ENCODE assay signal across 8 cellular contexts in genomic region chr18:32093523-32093922, GRCh38. TPM values are rescaled to one million over a fixed set of nuclear protein-coding genes. Genes with fewer than 3 reads are reported as not detected.
DNase-seq lines count a peak whose midpoint lies in the region; ATAC-seq and TF ChIP-seq lines count a peak whose summit lies in the region.

No MANE protein-coding gene starts in this region.

- no peak overlapping the region for H2AFZ ChIP-seq in HCT116 (ENCODE audit: low read depth, low read length, poor library complexity, severe bottlenecking)

- ATAC-seq in CD4-positive, CD25-positive, alpha-beta regulatory T cell (ENCODE audit: low read depth in 2 of 2) = no peak
- no peak for ATAC-seq in HCT116
- no peak for ATAC-seq in HG03097 (IDR thresholded peaks at IDR 0.05; ENCODE audit: low FRiP score, unreplicated experiment)

- peak overlapping the region; percentile 93 for H3K9ac ChIP-seq in HCT116 (ENCODE audit: low read length)

- no TSS peak for BruUV-seq in HCT116 (replicated peaks; lab: Mats Ljungman, UMichigan)

- H3K36me3 Mint-ChIP-seq in CD4-positive, CD25-positive, alpha-beta regulatory T cell = peaks cover 9% of the 10 kb centered on the region
- H3K36me3 Mint-ChIP-seq in activated T-helper 1 cell treated with anti-CD3 and anti-CD28 coated beads, Interleukin-12 subunit alpha, Interleukin-12 subunit beta, Interleukin-2, Interleukin-4 antibody, amounts not matched to agents 30 ng/mL and 10 ng/mL and 1 ng/mL, durations not matched to agents 14 hours and 24 hours and 36 hours (ENCODE audit: low read depth) = peaks cover 29% of the 10 kb centered on the region

- TF ChIP-seq CTCF in HCT116 (IDR thresholded peaks at IDR 0.05 in 2 of 3, conservative IDR thresholded peaks at IDR 0.05 in 1 of 3; ENCODE audit: borderline replicate concordance in 1 of 3, insufficient read depth in 1 of 3, low read depth in 2 of 3, low read length in 2 of 3) = no peak

- H3K27me3 Mint-ChIP-seq in CD4-positive, CD25-positive, alpha-beta regulatory T cell = peaks cover 5% of the 10 kb centered on the region
- no peaks in the 10 kb centered on the region for H3K27me3 Mint-ChIP-seq in activated T-helper 1 cell treated with anti-CD3 and anti-CD28 coated beads, Interleukin-12 subunit alpha, Interleukin-12 subunit beta, Interleukin-2, Interleukin-4 antibody, amounts not matched to agents 30 ng/mL and 10 ng/mL and 1 ng/mL, durations not matched to agents 14 hours and 24 hours and 36 hours (ENCODE audit: insufficient read depth)

- H3K9me3 ChIP-seq in CD4-positive, CD25-positive, alpha-beta regulatory T cell (ENCODE audit: control insufficient read depth in 2 of 2, low read length in 2 of 2) = no peaks in the 10 kb centered on the region
- H3K9me3 ChIP-seq in HCT116 (ENCODE audit: control insufficient read depth in 1 of 2, insufficient read depth in 1 of 2, low read depth in 1 of 2, low read length in 2 of 2) (no peaks in the 10 kb centered on the region), iPS-18c (ENCODE audit: control insufficient read depth, insufficient read depth, low read length) (no peaks in the 10 kb centered on the region)

- H3K4me3 ChIP-seq in CD4-positive, CD25-positive, alpha-beta regulatory T cell (ENCODE audit: low read depth, low read length) = peak overlapping the region; percentile 96
- H3K4me3 ChIP-seq in HCT116 (replicated peaks in 1 of 2; ENCODE audit: low read depth in 1 of 2, low read length in 2 of 2) (peak overlapping the region; percentile 70 to 81), iPS-18c (ENCODE audit: insufficient read depth, low read depth, low read length) (peak overlapping the region; percentile 80)

- no peak for TF ChIP-seq POLR2A in HCT116 (IDR thresholded peaks at IDR 0.05; ENCODE audit: borderline replicate concordance, extremely low read depth, insufficient read depth, insufficient read length)

- H3K4me1 ChIP-seq in CD4-positive, CD25-positive, alpha-beta regulatory T cell (ENCODE audit: control insufficient read depth, insufficient read depth, low read length, poor library complexity, severe bottlenecking) = peaks cover 61% of the 10 kb centered on the region
- peaks cover 19 to 32% of the 10 kb centered on the region in 2 experiments for H3K4me1 ChIP-seq in HCT116 (ENCODE audit: control insufficient read depth in 1 of 2, insufficient read depth in 2 of 2, low read length in 2 of 2)

- RAD21 ChIA-PET in HCT116 (lab: Charles Lee; ENCODE audit: low non-redundant PET in 1 of 2, low total read pairs in 2 of 2, uncharacterized antibody in 2 of 2, unreplicated experiment in 2 of 2) = no interaction called here

- H3K9me3 Mint-ChIP-seq in CD4-positive, CD25-positive, alpha-beta regulatory T cell = no peaks in the 10 kb centered on the region
- H3K9me3 Mint-ChIP-seq in activated T-helper 1 cell treated with anti-CD3 and anti-CD28 coated beads, Interleukin-12 subunit alpha, Interleukin-12 subunit beta, Interleukin-2, Interleukin-4 antibody, amounts not matched to agents 30 ng/mL and 10 ng/mL and 1 ng/mL, durations not matched to agents 14 hours and 24 hours and 36 hours = no peaks in the 10 kb centered on the region

- peak overlapping the region; percentile 95 to 100 (median 96) for H3K4me3 Mint-ChIP-seq in CD4-positive, CD25-positive, alpha-beta regulatory T cell
- H3K4me3 Mint-ChIP-seq in activated T-helper 1 cell treated with anti-CD3 and anti-CD28 coated beads, Interleukin-12 subunit alpha, Interleukin-12 subunit beta, Interleukin-2, Interleukin-4 antibody, amounts not matched to agents 30 ng/mL and 10 ng/mL and 1 ng/mL, durations not matched to agents 14 hours and 24 hours and 36 hours = peak overlapping the region; percentile 95

- no peaks in the 10 kb centered on the region for H3K36me3 ChIP-seq in CD4-positive, CD25-positive, alpha-beta regulatory T cell (ENCODE audit: control insufficient read depth, insufficient read depth, low read length)
- peaks cover 4 to 21% of the 10 kb centered on the region in 2 experiments; a peak in 3 of 4 replicates for H3K36me3 ChIP-seq in HCT116 (ENCODE audit: control insufficient read depth in 1 of 2, insufficient read depth in 2 of 2, low read length in 2 of 2)

- POLR2A ChIA-PET in HCT116 (lab: Charles Lee) = no interaction called here

- H4K20me1 ChIP-seq in HCT116 (ENCODE audit: insufficient read depth) = peaks cover 13% of the 10 kb centered on the region; the same call in 1 of the 2 replicates

- no peak for TF ChIP-seq RAD21 in HCT116 (IDR thresholded peaks at IDR 0.05; ENCODE audit: low read depth)

- H3K27me3 ChIP-seq in CD4-positive, CD25-positive, alpha-beta regulatory T cell (ENCODE audit: control insufficient read depth, insufficient read depth, low read length) = no peaks in the 10 kb centered on the region
- H3K27me3 ChIP-seq in HCT116 (ENCODE audit: insufficient read depth, low read length) = no peaks in the 10 kb centered on the region

- DNase-seq in CD4-positive, CD25-positive, alpha-beta regulatory T cell = no peak
- DNase-seq in HCT116 (ENCODE audit: low read depth, low spot score) = no peak
- no peak for DNase-seq in activated T-helper 1 cell treated with anti-CD3 and anti-CD28 coated beads, Interleukin-12 subunit alpha, Interleukin-12 subunit beta, Interleukin-2, Interleukin-4 antibody, amounts not matched to agents 30 ng/mL and 10 ng/mL and 1 ng/mL, durations not matched to agents 14 hours and 24 hours and 36 hours (ENCODE audit: low spot score)
- DNase-seq in substantia nigra (lab: John Stamatoyannopoulos, UW) = no peak
- DNase-seq in NCI-H2107 treated with DMSO at 0.1 percent for 48 hours (lab: John Stamatoyannopoulos, UW; ENCODE audit: unreplicated experiment) = no peak
- no peak for DNase-seq in stimulated activated CD4-positive, alpha-beta T cell treated with anti-CD3 and anti-CD28 coated beads, Interleukin-4, amount 100 ng/mL, for 1 hour

- H3K79me2 ChIP-seq in HCT116 (ENCODE audit: insufficient read depth, low read length) = peaks cover 60% of the 10 kb centered on the region

- no peaks in the 10 kb centered on the region for H3K9me2 ChIP-seq in HCT116 (ENCODE audit: insufficient read depth)

- peaks cover 30 to 57% (median 42%) of the 10 kb centered on the region in 4 donors for H3K4me1 Mint-ChIP-seq in CD4-positive, CD25-positive, alpha-beta regulatory T cell
- peaks cover 38% of the 10 kb centered on the region for H3K4me1 Mint-ChIP-seq in activated T-helper 1 cell treated with anti-CD3 and anti-CD28 coated beads, Interleukin-12 subunit alpha, Interleukin-12 subunit beta, Interleukin-2, Interleukin-4 antibody, amounts not matched to agents 30 ng/mL and 10 ng/mL and 1 ng/mL, durations not matched to agents 14 hours and 24 hours and 36 hours (ENCODE audit: low read depth)

- peak overlapping the region; percentile 94 to 97 (median 95) for H3K27ac Mint-ChIP-seq in CD4-positive, CD25-positive, alpha-beta regulatory T cell
- peak overlapping the region; percentile 90 for H3K27ac Mint-ChIP-seq in activated T-helper 1 cell treated with anti-CD3 and anti-CD28 coated beads, Interleukin-12 subunit alpha, Interleukin-12 subunit beta, Interleukin-2, Interleukin-4 antibody, amounts not matched to agents 30 ng/mL and 10 ng/mL and 1 ng/mL, durations not matched to agents 14 hours and 24 hours and 36 hours

- peak overlapping the region; percentile 89 for H3K4me2 ChIP-seq in HCT116 (ENCODE audit: low read length)

- CTCF ChIA-PET in HCT116 (lab: Charles Lee) = no interaction called here

- peak overlapping the region; percentile 99 for H3K27ac ChIP-seq in CD4-positive, CD25-positive, alpha-beta regulatory T cell (ENCODE audit: insufficient read depth, low read length, poor library complexity, severe bottlenecking)
- H3K27ac ChIP-seq in HCT116 (ENCODE audit: low read depth, low read length) = peak overlapping the region; percentile 90
- H3K27ac ChIP-seq in substantia nigra (ENCODE audit: low read depth, low read length, poor library complexity, severe bottlenecking) = peak overlapping the region; percentile 92

- intact Hi-C loops in HCT116 (cut with micrococcal nuclease) = loop anchor here (2.0 kb wide), 2 partner anchors 75 to 151 kb away; partner anchors contain the start of genes RNF125 and TRAPPC8
- intact Hi-C loops in activated T-helper 1 cell treated with anti-CD3 and anti-CD28 coated beads, Interleukin-12 subunit alpha, Interleukin-12 subunit beta, Interleukin-2, Interleukin-4 antibody, amounts not matched to agents 30 ng/mL and 10 ng/mL and 1 ng/mL, durations not matched to agents 14 hours and 24 hours and 36 hours (cut with micrococcal nuclease) = loop anchor here (2.0 to 5.0 kb wide), 4 partner anchors 21 to 436 kb away; no protein-coding TSS in a partner anchor

TF ChIP-seq in HCT116, 20 proteins besides CTCF, POLR2A, EP300 and RAD21 (continues in another document):
- no peak for TF ChIP-seq ZFX (IDR thresholded peaks at IDR 0.05)
- no peak for TF ChIP-seq TCF7L2 (IDR thresholded peaks at IDR 0.05; ENCODE audit: borderline replicate concordance, extremely low read depth, insufficient read depth, insufficient read length)
- no peak for TF ChIP-seq EZH2phosphoT487 (IDR thresholded peaks at IDR 0.05; ENCODE audit: borderline replicate concordance)
- no peak for TF ChIP-seq SP1 (IDR thresholded peaks at IDR 0.05; ENCODE audit: low read depth)
- TF ChIP-seq POLR2AphosphoS5 (IDR thresholded peaks at IDR 0.05; ENCODE audit: low read depth, low read length) = no peak
- TF ChIP-seq CBX3 (IDR thresholded peaks at IDR 0.05; ENCODE audit: low read depth) = no peak
- TF ChIP-seq ATF3 (IDR thresholded peaks at IDR 0.05) = no peak
- TF ChIP-seq ZNF274 (IDR thresholded peaks at IDR 0.05; ENCODE audit: low read depth, low read length) = no peak

RNA-seq across cellular contexts. Expression of gene RNF138, which starts 1.8 kb away (rescaled TPM):
- total RNA-seq in CD4-positive, CD25-positive, alpha-beta regulatory T cell = 94.8 TPM
- polyA plus RNA-seq in CD4-positive, CD25-positive, alpha-beta regulatory T cell = 10 to 100 TPM; 62.1 to 92.9 (median 86.2) TPM
- total RNA-seq in HCT116 (2021; ENCODE audit: unreplicated experiment) = 72.5 TPM
- polyA plus RNA-seq in HCT116 (2012) = 42.3 and 42.7 TPM in 2 replicates
- total RNA-seq in activated T-helper 1 cell treated with anti-CD3 and anti-CD28 coated beads, Interleukin-12 subunit alpha, Interleukin-12 subunit beta, Interleukin-2, Interleukin-4 antibody, amounts not matched to agents 30 ng/mL and 10 ng/mL and 1 ng/mL, durations not matched to agents 14 hours and 24 hours and 36 hours = 80.5 and 83.0 TPM in 2 replicates
